In genomic region chr11:109892321-109892794, GRCh38 we compare ENCODE assay signal across 27 cellular contexts.
DNase-seq lines count a peak whose midpoint lies in the region; ATAC-seq and TF ChIP-seq lines count a peak whose summit lies in the region.
"Had no signal": no experiment of that assay in that cellular context is flagged by ENCODE, and none has a peak within 500 bp of the region (broad histone marks: within the 10 kb centered on the region; RNA-seq: fewer than 3 reads in every experiment).

No MANE protein-coding gene starts in this region.

- POLR2A ChIA-PET in RWPE1 (lab: Yijun Ruan, JAX; ENCODE audit: low non-redundant PET): no interaction called here

- no peak overlapping the region for H2AFZ ChIP-seq in GM23338
- no peak overlapping the region for H2AFZ ChIP-seq in trophoblast cell (ENCODE audit: insufficient read depth, low read length, poor library complexity)

- H3K9me2 ChIP-seq in GM23338 (ENCODE audit: insufficient read depth): no peaks in the 10 kb centered on the region

- no peaks in the 10 kb centered on the region for H3F3A ChIP-seq in GM23338 (replicated peaks; ENCODE audit: low read depth)

- H3K79me2 ChIP-seq in GM23338 (replicated peaks; ENCODE audit: insufficient read depth) (no peaks in the 10 kb centered on the region), trophoblast cell (ENCODE audit: control insufficient read depth, insufficient read depth, low read length, poor library complexity) (no peaks in the 10 kb centered on the region)

- no peaks in the 10 kb centered on the region for H3K4me1 ChIP-seq in GM23338 (ENCODE audit: insufficient read depth)
- H3K4me1 ChIP-seq in trophoblast cell (ENCODE audit: control insufficient read depth in 1 of 2, insufficient read depth in 2 of 2, low read length in 2 of 2): peaks cover 5 to 9% of the 10 kb centered on the region in 2 experiments
- H3K4me1 ChIP-seq: BLaER1 treated with 17β-estradiol and CSF1 and Interleukin-3, amounts not matched to agents 10 nM and 100 nM; Caco-2; right lobe of liver; upper lobe of left lung had no signal

- H3K27me3 Mint-ChIP-seq in GM23338 (ENCODE audit: insufficient read depth, low read depth, poor library complexity): peaks cover 1% of the 10 kb centered on the region
- H3K27me3 Mint-ChIP-seq: brain had no signal

- CTCF ChIA-PET in RWPE1 (lab: Yijun Ruan, JAX): no interaction called here

- H3K4me2 ChIP-seq in GM23338 (no peak overlapping the region), trophoblast cell (ENCODE audit: low read length) (no peak overlapping the region)
- H3K4me2 ChIP-seq: BLaER1 treated with 17β-estradiol and CSF1 and Interleukin-3, amounts not matched to agents 10 nM and 100 nM had no signal

- no peak overlapping the region for H3K23ac ChIP-seq in trophoblast cell (ENCODE audit: low read length)

- H3K36me3 ChIP-seq in GM23338 (ENCODE audit: insufficient read depth) (no peaks in the 10 kb centered on the region), trophoblast cell (ENCODE audit: control insufficient read depth in 1 of 2, insufficient read depth in 2 of 2, low read length in 2 of 2) (no peaks in the 10 kb centered on the region)
- H3K36me3 ChIP-seq: BLaER1 treated with 17β-estradiol and CSF1 and Interleukin-3, amounts not matched to agents 10 nM and 100 nM; right lobe of liver; upper lobe of left lung had no signal

- H3K9ac ChIP-seq in trophoblast cell (ENCODE audit: low read length): no peak overlapping the region
- H3K9ac ChIP-seq: BLaER1 treated with 17β-estradiol and CSF1 and Interleukin-3, amounts not matched to agents 10 nM and 100 nM had no signal

- H2BK120ac ChIP-seq in trophoblast cell (ENCODE audit: insufficient read depth, low read length, poor library complexity): no peak overlapping the region

- WGBS in trophoblast cell (ENCODE audit: extremely low coverage, insufficient coverage, insufficient read length): no CpG with 5 or more reads among the region's 4 CpGs

- H2AK5ac ChIP-seq in trophoblast cell (ENCODE audit: low read length): no peak overlapping the region

- H4K20me1 ChIP-seq in GM23338 (replicated peaks; ENCODE audit: insufficient read depth): no peaks in the 10 kb centered on the region; the same call in 1 of the 2 replicates
- H4K20me1 ChIP-seq: BLaER1 treated with 17β-estradiol and CSF1 and Interleukin-3, amounts not matched to agents 10 nM and 100 nM had no signal

- H4K12ac ChIP-seq in trophoblast cell (ENCODE audit: low read depth, low read length): no peak overlapping the region

- H4K91ac ChIP-seq in trophoblast cell (ENCODE audit: low read depth, low read length): no peak overlapping the region

- no peak overlapping the region for H4K8ac ChIP-seq in trophoblast cell (ENCODE audit: low read depth, low read length)

- H3K79me1 ChIP-seq in trophoblast cell (ENCODE audit: low read length): peaks cover 25% of the 10 kb centered on the region

- H3K27ac ChIP-seq in GM23338 (ENCODE audit: low read depth) (no peak overlapping the region), RWPE1 (no peak overlapping the region), epithelial cell of prostate (no peak overlapping the region), trophoblast cell (ENCODE audit: low read depth, low read length) (peak overlapping the region; percentile 86)
- H3K27ac ChIP-seq: BLaER1 treated with 17β-estradiol and CSF1 and Interleukin-3, amounts not matched to agents 10 nM and 100 nM; right lobe of liver; SK-N-MC; upper lobe of left lung had no signal

- no peaks in the 10 kb centered on the region for H3K36me3 Mint-ChIP-seq in GM23338 (ENCODE audit: low read depth)
- H3K36me3 Mint-ChIP-seq: activated CD8-positive, alpha-beta memory T cell treated with anti-CD3 and anti-CD28 coated beads, Interleukin-2, amount 10 ng/mL, durations not matched to agents 7 days and 5 days; brain; stimulated activated effector memory CD8-positive, alpha-beta T cell treated with anti-CD3 and anti-CD28 coated beads, Interleukin-12 subunit alpha, Interleukin-12 subunit beta, amount 100 ng/mL, for 72 hours had no signal

- H3K4me3 ChIP-seq in GM23338 (no peak overlapping the region), trophoblast cell (ENCODE audit: low read depth, low read length) (no peak overlapping the region)
- H3K4me3 ChIP-seq: BLaER1 treated with 17β-estradiol and CSF1 and Interleukin-3, amounts not matched to agents 10 nM and 100 nM; lung; right lobe of liver; SK-N-MC; upper lobe of left lung had no signal

- H3K27ac Mint-ChIP-seq in GM23338: no peak overlapping the region; the same call in 1 of the 2 replicates
- H3K27ac Mint-ChIP-seq: activated CD8-positive, alpha-beta memory T cell treated with anti-CD3 and anti-CD28 coated beads, Interleukin-2, amount 10 ng/mL, durations not matched to agents 7 days and 5 days; activated T-cell treated with anti-CD3 and anti-CD28 coated beads, Interleukin-2, amount 50 U/mL, for 72 hours; brain; stimulated activated effector memory CD8-positive, alpha-beta T cell treated with anti-CD3 and anti-CD28 coated beads, Interleukin-12 subunit alpha, Interleukin-12 subunit beta, amount 100 ng/mL, for 72 hours; T-helper 1 cell treated with Interleukin-12 subunit alpha and Interleukin-12 subunit beta and Interleukin-4 antibody, amounts not matched to agents 30 μg/mL and 1 μg/mL, for 36 hours had no signal

- H3K27me3 ChIP-seq in GM23338 (ENCODE audit: insufficient read depth): no peaks in the 10 kb centered on the region
- no peaks in the 10 kb centered on the region for H3K27me3 ChIP-seq in trophoblast cell (ENCODE audit: insufficient read depth, low read length)
- H3K27me3 ChIP-seq: BLaER1 treated with 17β-estradiol and CSF1 and Interleukin-3, amounts not matched to agents 10 nM and 100 nM; right lobe of liver; upper lobe of left lung had no signal

- TF ChIP-seq CTCF in GM23338 (conservative IDR thresholded peaks at IDR 0.05; ENCODE audit: low read depth in 2 of 2) (no peak), RWPE1 (conservative IDR thresholded peaks at IDR 0.05; ENCODE audit: low read depth) (no peak)

- DNase-seq in GM23338 (ENCODE audit: low spot score) (peak; percentile 1), RWPE1 (ENCODE audit: low spot score) (peak; percentile 78), epithelial cell of prostate (ENCODE audit: low read depth, low spot score) (peak; percentile 84), trophoblast cell (peak; percentile 90 to 97), middle frontal gyrus (ENCODE audit: extremely low spot score, low spot score) (no peak)
- DNase-seq: activated CD4-positive, alpha-beta T cell treated with anti-CD3 and anti-CD28 coated beads, Interleukin-2, amount 50 U/mL, for 1 hour; activated CD8-positive, alpha-beta memory T cell treated with anti-CD3 and anti-CD28 coated beads, Interleukin-2, amount 10 ng/mL, durations not matched to agents 7 days and 5 days; activated naive CD4-positive, alpha-beta T cell; activated T-cell treated with anti-CD3 and anti-CD28 coated beads, Interleukin-2, amount 50 U/mL, for 72 hours; Caco-2; head of caudate nucleus; NCI-H1048; NCI-H1694 treated with DMSO at 0.1 percent for 48 hours; NCI-H526 treated with DMSO at 0.1 percent for 48 hours; posterior cingulate gyrus; right lobe of liver; RPMI8226; stimulated activated CD4-positive, alpha-beta T cell treated with anti-CD3 and anti-CD28 coated beads, Interleukin-4, amount 100 ng/mL, for 24 hours; upper lobe of left lung had no signal

- no peaks in the 10 kb centered on the region for H3K9me3 ChIP-seq in trophoblast cell (ENCODE audit: insufficient read depth, low read depth, low read length)
- H3K9me3 ChIP-seq: BLaER1 treated with 17β-estradiol and CSF1 and Interleukin-3, amounts not matched to agents 10 nM and 100 nM; Caco-2; right lobe of liver had no signal

- no peaks in the 10 kb centered on the region; the same call in 2 of the 3 replicates for H3K4me1 Mint-ChIP-seq in GM23338
- H3K4me1 Mint-ChIP-seq: activated CD8-positive, alpha-beta memory T cell treated with anti-CD3 and anti-CD28 coated beads, Interleukin-2, amount 10 ng/mL, durations not matched to agents 7 days and 5 days; stimulated activated effector memory CD8-positive, alpha-beta T cell treated with anti-CD3 and anti-CD28 coated beads, Interleukin-12 subunit alpha, Interleukin-12 subunit beta, amount 100 ng/mL, for 72 hours had no signal

- no peak overlapping the region for H2BK12ac ChIP-seq in trophoblast cell (ENCODE audit: low read length)

- no peak overlapping the region for H3K4ac ChIP-seq in trophoblast cell (ENCODE audit: low read depth, low read length)

- no peak overlapping the region for H2BK5ac ChIP-seq in trophoblast cell (ENCODE audit: low read depth, low read length, poor library complexity)

- H3K14ac ChIP-seq in trophoblast cell (ENCODE audit: low read length): no peak overlapping the region

- no peak overlapping the region for H3K18ac ChIP-seq in trophoblast cell (ENCODE audit: low read length)

- H3K4me3 Mint-ChIP-seq in GM23338: no peak overlapping the region
- H3K4me3 Mint-ChIP-seq: activated CD8-positive, alpha-beta memory T cell treated with anti-CD3 and anti-CD28 coated beads, Interleukin-2, amount 10 ng/mL, durations not matched to agents 7 days and 5 days; activated T-cell treated with anti-CD3 and anti-CD28 coated beads, Interleukin-2, amount 50 U/mL, for 72 hours; brain; stimulated activated effector memory CD8-positive, alpha-beta T cell treated with anti-CD3 and anti-CD28 coated beads, Interleukin-12 subunit alpha, Interleukin-12 subunit beta, amount 100 ng/mL, for 72 hours; T-helper 1 cell treated with Interleukin-12 subunit alpha and Interleukin-12 subunit beta and Interleukin-4 antibody, amounts not matched to agents 30 μg/mL and 1 μg/mL, for 36 hours had no signal

- ATAC-seq in GM23338 (no peak), GM18858 (IDR thresholded peaks at IDR 0.05; ENCODE audit: unreplicated experiment) (no peak), GM19324 (IDR thresholded peaks at IDR 0.05; ENCODE audit: low FRiP score, unreplicated experiment) (no peak)
- ATAC-seq: activated CD8-positive, alpha-beta memory T cell treated with anti-CD3 and anti-CD28 coated beads, Interleukin-2, amount 10 ng/mL, durations not matched to agents 7 days and 5 days; activated T-cell treated with anti-CD3 and anti-CD28 coated beads, Interleukin-2, amount 50 U/mL, for 72 hours; right lobe of liver; stimulated activated effector memory CD8-positive, alpha-beta T cell treated with anti-CD3 and anti-CD28 coated beads, Interleukin-12 subunit alpha, Interleukin-12 subunit beta, amount 100 ng/mL, for 72 hours had no signal

- no peaks in the 10 kb centered on the region for H3K9me3 Mint-ChIP-seq in GM23338
- H3K9me3 Mint-ChIP-seq: activated T-cell treated with anti-CD3 and anti-CD28 coated beads, Interleukin-2, amount 50 U/mL, for 72 hours; T-helper 1 cell treated with Interleukin-12 subunit alpha and Interleukin-12 subunit beta and Interleukin-4 antibody, amounts not matched to agents 30 μg/mL and 1 μg/mL, for 36 hours had no signal
